ENCODE assay signal across 14 cellular contexts in the genomic region with DNA sequence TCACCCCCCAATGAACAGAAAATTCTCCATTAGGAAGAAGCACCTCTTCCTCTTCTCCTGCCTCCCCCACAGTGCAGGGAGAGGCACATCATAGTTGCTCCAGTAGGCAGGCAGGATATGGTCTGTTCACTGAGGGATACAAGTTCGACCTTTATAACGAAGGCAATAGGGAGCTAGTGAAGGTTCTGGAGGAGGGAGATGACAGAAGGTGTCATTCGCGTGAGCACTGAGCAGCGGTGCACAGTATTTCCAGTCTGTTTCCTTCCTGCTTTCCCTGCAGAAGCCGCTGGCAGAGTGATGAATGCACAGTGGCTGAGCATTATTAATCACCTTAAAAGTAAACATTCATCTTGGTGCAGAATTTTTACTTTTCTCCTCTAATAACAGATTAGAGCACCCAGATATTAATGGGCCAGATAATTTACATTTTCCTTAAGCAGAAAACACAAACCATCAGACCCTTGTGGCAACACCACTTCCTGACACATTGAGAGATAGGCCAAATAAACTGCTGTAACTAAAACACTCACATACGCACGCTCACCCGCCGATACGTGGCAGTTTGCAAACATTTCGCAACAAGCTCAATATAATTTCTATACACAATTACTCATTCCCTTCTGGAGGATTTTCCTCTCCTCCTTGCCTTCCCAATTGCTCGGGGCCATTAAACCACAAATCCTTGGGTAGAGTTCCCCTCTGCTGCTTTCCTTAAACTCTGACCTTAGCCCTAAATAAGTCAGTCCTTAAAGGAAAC.
DNase-seq lines count a peak whose midpoint lies in the region; ATAC-seq, FAIRE-seq and TF ChIP-seq lines count a peak whose summit lies in the region.
"Had no signal": no experiment of that assay in that cellular context is flagged by ENCODE, and none has a peak within 500 bp of the region (broad histone marks: within the 10 kb centered on the region; RNA-seq: fewer than 3 reads in every experiment).

No MANE protein-coding gene starts in this region.

- ATAC-seq in esophagus mucosa, result peak; percentile 58
- ATAC-seq: naive thymus-derived CD4-positive, alpha-beta T cell had no signal

- no peak for TF ChIP-seq CTCF in BE2C (IDR thresholded peaks at IDR 0.05; ENCODE audit: low read depth, low read length)

- no peaks in the 10 kb centered on the region for H3K36me3 ChIP-seq in BE2C
- H3K36me3 ChIP-seq: HAP-1, thoracic aorta had no signal

- FAIRE-seq in H54 (lab: Jason Lieb, UNC), result no peak
- FAIRE-seq: kidney had no signal

- no peaks in the 10 kb centered on the region for H3K9me3 ChIP-seq in BE2C
- H3K9me3 ChIP-seq: HAP-1, thoracic aorta had no signal

- DNase-seq in H54 (ENCODE audit: insufficient read length, low spot score) (peak; percentile 16), NOMO-1 treated with DMSO at 0.1 percent for 48 hours (lab: John Stamatoyannopoulos, UW; ENCODE audit: unreplicated experiment) (peak; percentile 75), posterior vena cava (ENCODE audit: low spot score) (peak; percentile 17), BE2C (no peak), KG1 (lab: John Stamatoyannopoulos, UW) (no peak), T-helper 9 cell (no peak)
- DNase-seq: activated CD4-positive, alpha-beta T cell treated with anti-CD3 and anti-CD28 coated beads, Interleukin-2, amount 10 ng/mL, durations not matched to agents 24 days and 14 days; activated effector memory CD4-positive, alpha-beta T cell treated with Interleukin-2 at 50 U/mL for 16 hours; kidney; naive thymus-derived CD4-positive, alpha-beta T cell; NCI-H2029 treated with DMSO at 0.1 percent for 48 hours had no signal

- intact Hi-C loops in posterior vena cava (cut with DNase I), result no loop called here

- no peak overlapping the region for H3K4me3 ChIP-seq in BE2C (ENCODE audit: low read depth, low read length)
- H3K4me3 ChIP-seq: HAP-1, thoracic aorta had no signal

- TF ChIP-seq POLR2A in H54 (IDR thresholded peaks at IDR 0.05; ENCODE audit: low read depth, low read length), result no peak

- no peaks in the 10 kb centered on the region for H3K27me3 ChIP-seq in BE2C

- no peaks in the 10 kb centered on the region for H3K4me1 ChIP-seq in BE2C
- H3K4me1 ChIP-seq: HAP-1 had no signal

Comparison
In these comparisons a context has a peak if more than half of its experiments do, and no peak if none do; other contexts are left out.
1. DNase-seq: peak in H54 (single experiment), NOMO-1 treated with DMSO at 0.1 percent for 48 hours (single experiment) and posterior vena cava (single experiment); none in BE2C (single experiment), KG1 (single experiment) and T-helper 9 cell (single experiment).